ENCODE assay signal across 1 cellular context in the genomic region with DNA sequence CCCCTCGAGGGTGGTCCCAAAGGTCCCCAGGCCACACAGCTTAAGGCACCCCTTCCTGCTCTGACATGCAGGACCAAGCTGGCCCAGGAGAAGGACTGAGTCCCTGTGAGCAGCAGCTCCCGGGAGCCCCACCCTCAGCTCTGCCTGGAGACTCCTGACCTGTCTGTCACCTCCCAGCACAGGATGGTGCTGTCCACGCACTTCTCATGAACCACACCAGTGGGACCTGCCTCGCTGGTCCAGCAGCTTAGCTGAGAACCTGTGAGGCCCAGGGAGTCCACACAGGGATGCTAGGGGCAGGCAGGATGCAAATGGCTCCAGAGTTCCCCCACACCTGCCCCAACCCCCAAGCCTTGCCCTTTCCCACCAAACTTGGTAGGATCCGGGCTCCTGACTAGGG.
TF ChIP-seq lines count a peak whose summit lies in the region.

No MANE protein-coding gene starts in this region.

TF ChIP-seq in H1, 55 proteins besides CTCF, POLR2A, EP300 and RAD21:
- TF ChIP-seq SUZ12 (IDR thresholded peaks at IDR 0.05; ENCODE audit: low read length) (no peak), ASH2L (IDR thresholded peaks at IDR 0.05; ENCODE audit: low read length) (no peak), POU5F1 (IDR thresholded peaks at IDR 0.05; ENCODE audit: low read depth, low read length) (no peak), GTF2F1 (IDR thresholded peaks at IDR 0.05; ENCODE audit: borderline replicate concordance, low read depth, low read length) (no peak), CTBP2 (IDR thresholded peaks at IDR 0.05; ENCODE audit: borderline replicate concordance, insufficient read depth, insufficient read length, low read length) (no peak), CBX8 (IDR thresholded peaks at IDR 0.05; ENCODE audit: borderline replicate concordance, low read depth, low read length) (no peak), GABPA (IDR thresholded peaks at IDR 0.05; ENCODE audit: borderline replicate concordance, insufficient read depth, low read length) (no peak), HDAC2 (IDR thresholded peaks at IDR 0.05; ENCODE audit: borderline replicate concordance in 1 of 2, low read depth in 2 of 2, low read length in 2 of 2) (no peak), CBX5 (IDR thresholded peaks at IDR 0.05; ENCODE audit: low read depth, low read length) (no peak)
- TF ChIP-seq, protein P1, sequence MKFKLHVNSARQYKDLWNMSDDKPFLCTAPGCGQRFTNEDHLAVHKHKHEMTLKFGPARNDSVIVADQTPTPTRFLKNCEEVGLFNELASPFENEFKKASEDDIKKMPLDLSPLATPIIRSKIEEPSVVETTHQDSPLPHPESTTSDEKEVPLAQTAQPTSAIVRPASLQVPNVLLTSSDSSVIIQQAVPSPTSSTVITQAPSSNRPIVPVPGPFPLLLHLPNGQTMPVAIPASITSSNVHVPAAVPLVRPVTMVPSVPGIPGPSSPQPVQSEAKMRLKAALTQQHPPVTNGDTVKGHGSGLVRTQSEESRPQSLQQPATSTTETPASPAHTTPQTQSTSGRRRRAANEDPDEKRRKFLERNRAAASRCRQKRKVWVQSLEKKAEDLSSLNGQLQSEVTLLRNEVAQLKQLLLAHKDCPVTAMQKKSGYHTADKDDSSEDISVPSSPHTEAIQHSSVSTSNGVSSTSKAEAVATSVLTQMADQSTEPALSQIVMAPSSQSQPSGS (IDR thresholded peaks at IDR 0.05; ENCODE audit: low read length), result no peak
- TF ChIP-seq, protein P2, sequence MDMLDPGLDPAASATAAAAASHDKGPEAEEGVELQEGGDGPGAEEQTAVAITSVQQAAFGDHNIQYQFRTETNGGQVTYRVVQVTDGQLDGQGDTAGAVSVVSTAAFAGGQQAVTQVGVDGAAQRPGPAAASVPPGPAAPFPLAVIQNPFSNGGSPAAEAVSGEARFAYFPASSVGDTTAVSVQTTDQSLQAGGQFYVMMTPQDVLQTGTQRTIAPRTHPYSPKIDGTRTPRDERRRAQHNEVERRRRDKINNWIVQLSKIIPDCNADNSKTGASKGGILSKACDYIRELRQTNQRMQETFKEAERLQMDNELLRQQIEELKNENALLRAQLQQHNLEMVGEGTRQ (IDR thresholded peaks at IDR 0.05; ENCODE audit: low read length), result no peak
TF ChIP-seq in H1: peak in this region for 0.
